Comparison of ENCODE assay signal across 8 cellular contexts in genomic region chr22:17303840-17304779, GRCh38.
DNase-seq lines count a peak whose midpoint lies in the region; ATAC-seq and TF ChIP-seq lines count a peak whose summit lies in the region.
"Had no signal": no experiment of that assay in that cellular context is flagged by ENCODE, and none has a peak within 500 bp of the region (broad histone marks: within the 10 kb centered on the region; RNA-seq: fewer than 3 reads in every experiment).

No MANE protein-coding gene starts in this region.

- peak; percentile 60 for ATAC-seq in GM21528 (IDR thresholded peaks at IDR 0.05; ENCODE audit: low FRiP score, unreplicated experiment)
- ATAC-seq in stimulated activated naive CD8-positive, alpha-beta T cell treated with anti-CD3 and anti-CD28 coated beads, Interleukin-15, Interleukin-2, amounts not matched to agents 100 U/mL and 50 U/mL, for 24 hours: peak; percentile 97

- H2AFZ ChIP-seq in PC-9: no peak overlapping the region

- intact Hi-C loops in PC-9 (cut with micrococcal nuclease; ENCODE audit: unreplicated experiment): no loop called here

- H3F3A ChIP-seq in PC-9 (ENCODE audit: insufficient read depth, low read depth): no peaks in the 10 kb centered on the region

- H3K9me3 ChIP-seq in effector memory CD4-positive, alpha-beta T cell (ENCODE audit: control insufficient read depth, low read length): no peaks in the 10 kb centered on the region
- H3K9me3 ChIP-seq in PC-9 (ENCODE audit: insufficient read depth, low read depth): no peaks in the 10 kb centered on the region
- H3K9me3 ChIP-seq: neutrophil had no signal

- DNase-seq in T-helper 9 cell (peak; percentile 47), erythroblast (lab: John Stamatoyannopoulos, UW) (no peak), HCEC 1CT (no peak), PC-9 (no peak)
- DNase-seq in effector memory CD4-positive, alpha-beta T cell: peak; percentile 35 to 52 (median 50)
- peak; percentile 65 for DNase-seq in stimulated activated naive CD8-positive, alpha-beta T cell treated with anti-CD3 and anti-CD28 coated beads, Interleukin-15, Interleukin-2, amounts not matched to agents 100 U/mL and 50 U/mL, for 24 hours

- H3K36me3 ChIP-seq in effector memory CD4-positive, alpha-beta T cell (ENCODE audit: control insufficient read depth, insufficient read depth, low read length): no peaks in the 10 kb centered on the region
- H3K36me3 ChIP-seq in PC-9 (ENCODE audit: low read depth): no peaks in the 10 kb centered on the region
- H3K36me3 ChIP-seq: neutrophil had no signal

- H3K27ac ChIP-seq in effector memory CD4-positive, alpha-beta T cell (ENCODE audit: insufficient read depth, low read length, poor library complexity, severe bottlenecking): peak overlapping the region; percentile 19
- H3K27ac ChIP-seq in PC-9: no peak overlapping the region
- H3K27ac ChIP-seq: neutrophil had no signal

- H3K9me2 ChIP-seq in PC-9 (ENCODE audit: insufficient read depth): no peaks in the 10 kb centered on the region

- H3K4me3 ChIP-seq in effector memory CD4-positive, alpha-beta T cell (ENCODE audit: insufficient read depth, low read depth, low read length, poor library complexity, severe bottlenecking): peak overlapping the region; percentile 11
- H3K4me3 ChIP-seq in PC-9: no peak overlapping the region

- TF ChIP-seq CTCF in PC-9 (conservative IDR thresholded peaks at IDR 0.05): no peak

- BruUV-seq in PC-9 (replicated peaks; lab: Mats Ljungman, UMichigan): no TSS peak

- no peaks in the 10 kb centered on the region for H3K79me2 ChIP-seq in PC-9 (ENCODE audit: low read depth)

- no peaks in the 10 kb centered on the region for H3K27me3 ChIP-seq in effector memory CD4-positive, alpha-beta T cell (replicated peaks; ENCODE audit: control insufficient read depth, insufficient read depth, low read length, poor library complexity, severe bottlenecking)
- H3K27me3 ChIP-seq in PC-9 (ENCODE audit: insufficient read depth, low read depth): peaks cover 27% of the 10 kb centered on the region
- H3K27me3 ChIP-seq: neutrophil had no signal

- H3K4me1 ChIP-seq in effector memory CD4-positive, alpha-beta T cell (ENCODE audit: control insufficient read depth, insufficient read depth, low read length, poor library complexity, severe bottlenecking): peaks cover 11% of the 10 kb centered on the region
- no peaks in the 10 kb centered on the region for H3K4me1 ChIP-seq in PC-9 (replicated peaks; ENCODE audit: insufficient read depth)

- H4K20me1 ChIP-seq in PC-9 (ENCODE audit: insufficient read depth): no peaks in the 10 kb centered on the region

- POLR2A ChIA-PET in PC-9 (lab: Charles Lee; ENCODE audit: unreplicated experiment): no interaction called here

- CTCF ChIA-PET in PC-9 (lab: Charles Lee): no interaction called here

- no peak overlapping the region; the same call in 1 of the 2 replicates for H3K4me2 ChIP-seq in PC-9

- no peak for TF ChIP-seq POLR2A in erythroblast (IDR thresholded peaks at IDR 0.05; ENCODE audit: low read length)

Comparison
In these comparisons a context has a peak if more than half of its experiments do, and no peak if none do; other contexts are left out.
1. DNase-seq: peak in T-helper 9 cell (single experiment), effector memory CD4-positive, alpha-beta T cell (3 of 3) and stimulated activated naive CD8-positive, alpha-beta T cell treated with anti-CD3 and anti-CD28 coated beads, Interleukin-15, Interleukin-2, amounts not matched to agents 100 U/mL and 50 U/mL, for 24 hours (single experiment); none in erythroblast (0 of 2), HCEC 1CT (single experiment) and PC-9 (0 of 2).